In the genomic region with DNA sequence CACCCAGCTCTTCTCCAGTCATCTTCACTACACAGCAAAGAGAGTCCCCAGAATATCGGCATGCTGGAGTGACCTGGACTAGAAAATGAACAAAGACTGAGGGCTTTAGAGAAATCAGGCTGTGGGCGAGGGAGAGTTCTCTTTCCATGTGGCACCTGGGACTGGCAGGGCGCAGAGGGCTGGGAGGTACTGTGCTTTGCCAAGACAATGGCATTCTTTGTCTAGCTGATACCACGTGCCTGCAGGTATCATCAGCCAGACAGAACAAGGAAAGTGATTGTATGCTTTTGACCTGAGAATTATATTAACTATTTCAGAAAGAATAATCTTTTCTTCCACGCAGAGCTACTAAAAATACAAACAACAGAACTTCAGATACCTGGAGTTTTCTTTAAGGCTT, we compare ENCODE assay signal across 21 cellular contexts. TPM values are rescaled to one million over a fixed set of nuclear protein-coding genes. Genes with fewer than 3 reads are reported as not detected.
A peak's percentile ranks its signal among the peaks of the same experiment; 100 is the strongest.
DNase-seq lines count a peak whose midpoint lies in the region; ATAC-seq and TF ChIP-seq lines count a peak whose summit lies in the region.
"Had no signal": no experiment of that assay in that cellular context is flagged by ENCODE, and none has a peak within 500 bp of the region (broad histone marks: within the 10 kb centered on the region; RNA-seq: fewer than 3 reads in every experiment).

No MANE protein-coding gene starts in this region.

- H3K4me1 ChIP-seq in body of pancreas (peaks cover 5% of the 10 kb centered on the region), mucosa of descending colon (ENCODE audit: low read depth) (peaks cover 4% of the 10 kb centered on the region)
- H3K4me1 ChIP-seq: BE2C, SJCRH30 had no signal

- peak in 1 of 3 donors; percentile 24 for TF ChIP-seq POLR2A in body of pancreas (IDR thresholded peaks at IDR 0.05)

- intact Hi-C loops in body of pancreas (cut with DNase I): no loop called here
- intact Hi-C loops in mucosa of descending colon (cut with DNase I, micrococcal nuclease): no loop called here
- intact Hi-C loops in activated T-helper 2 cell treated with anti-CD3 and anti-CD28 coated beads, Interferon-gamma antibody, Interleukin-2, Interleukin-4, amounts not matched to agents 10 μg/mL and 5 μg/mL and 100 μg/mL, durations not matched to agents 14 hours and 24 hours and 36 hours (cut with micrococcal nuclease): no loop called here

- DNase-seq in COLO829 (ENCODE audit: low spot score) (peak; percentile 46), HT-29 (ENCODE audit: low spot score) (peak; percentile 65), body of pancreas (peak; percentile 29 to 52 (median 44)), mucosa of descending colon (peak in 2 of 3 donors; percentile 69 to 70), NOMO-1 treated with dmso at 0.1 percent for 144 hours (lab: John Stamatoyannopoulos, UW; ENCODE audit: unreplicated experiment) (no peak)
- DNase-seq in activated T-helper 2 cell treated with anti-CD3 and anti-CD28 coated beads, Interferon-gamma antibody, Interleukin-2, Interleukin-4, amounts not matched to agents 10 μg/mL and 5 μg/mL and 100 μg/mL, durations not matched to agents 14 hours and 24 hours and 36 hours (ENCODE audit: low spot score): no peak
- DNase-seq: BE2C; CD8-positive, alpha-beta T cell; KBM-7; NCI-H1436; NCI-H2029 treated with DMSO at 0.1 percent for 48 hours; NCI-H446; NCI-H82; SJCRH30; SW 1271 had no signal

- H3K4me3 ChIP-seq in body of pancreas (no peak overlapping the region), mucosa of descending colon (no peak overlapping the region)
- H3K4me3 ChIP-seq: GM23338, SJCRH30 had no signal

- H3K9me3 ChIP-seq in body of pancreas: no peaks in the 10 kb centered on the region
- H3K9me3 ChIP-seq in mucosa of descending colon: no peaks in the 10 kb centered on the region
- H3K9me3 ChIP-seq: BE2C, SJCRH30 had no signal

- H3K27me3 Mint-ChIP-seq in activated T-helper 2 cell treated with anti-CD3 and anti-CD28 coated beads, Interferon-gamma antibody, Interleukin-2, Interleukin-4, amounts not matched to agents 10 μg/mL and 5 μg/mL and 100 μg/mL, durations not matched to agents 14 hours and 24 hours and 36 hours (ENCODE audit: low read depth): no peaks in the 10 kb centered on the region

- H3K4me3 Mint-ChIP-seq in activated T-helper 2 cell treated with anti-CD3 and anti-CD28 coated beads, Interferon-gamma antibody, Interleukin-2, Interleukin-4, amounts not matched to agents 10 μg/mL and 5 μg/mL and 100 μg/mL, durations not matched to agents 14 hours and 24 hours and 36 hours (ENCODE audit: low read depth): no peak overlapping the region
- H3K4me3 Mint-ChIP-seq: CD8-positive, alpha-beta T cell; GM23338 had no signal

- H3K36me3 ChIP-seq in body of pancreas (replicated peaks in 1 of 2; ENCODE audit: insufficient read depth in 1 of 2, low read depth in 2 of 2) (peaks cover 0 to 5% of the 10 kb centered on the region in 2 donors), mucosa of descending colon (ENCODE audit: low read depth) (no peaks in the 10 kb centered on the region)

- no peaks in the 10 kb centered on the region for H3K9me3 Mint-ChIP-seq in activated T-helper 2 cell treated with anti-CD3 and anti-CD28 coated beads, Interferon-gamma antibody, Interleukin-2, Interleukin-4, amounts not matched to agents 10 μg/mL and 5 μg/mL and 100 μg/mL, durations not matched to agents 14 hours and 24 hours and 36 hours
- H3K9me3 Mint-ChIP-seq: CD8-positive, alpha-beta T cell; GM23338 had no signal

- peaks cover 51% of the 10 kb centered on the region for H3K36me3 Mint-ChIP-seq in activated T-helper 2 cell treated with anti-CD3 and anti-CD28 coated beads, Interferon-gamma antibody, Interleukin-2, Interleukin-4, amounts not matched to agents 10 μg/mL and 5 μg/mL and 100 μg/mL, durations not matched to agents 14 hours and 24 hours and 36 hours (ENCODE audit: low read depth)

- no peak for TF ChIP-seq CTCF in body of pancreas (IDR thresholded peaks at IDR 0.05)
- no peak for TF ChIP-seq CTCF in mucosa of descending colon (IDR thresholded peaks at IDR 0.05)

- WGBS in body of pancreas, 2 donors: 67 to 73% methylated on average over 4 to 5 of the region's 5 CpGs

- ATAC-seq in body of pancreas (peak; percentile 79), mucosa of descending colon (peak; percentile 88), HG03469 (IDR thresholded peaks at IDR 0.05; ENCODE audit: unreplicated experiment) (no peak), HG03378 (IDR thresholded peaks at IDR 0.05; ENCODE audit: unreplicated experiment) (no peak)
- ATAC-seq: CD8-positive, alpha-beta T cell; GM23338 had no signal

- H3K4me1 Mint-ChIP-seq in activated T-helper 2 cell treated with anti-CD3 and anti-CD28 coated beads, Interferon-gamma antibody, Interleukin-2, Interleukin-4, amounts not matched to agents 10 μg/mL and 5 μg/mL and 100 μg/mL, durations not matched to agents 14 hours and 24 hours and 36 hours (ENCODE audit: low read depth): no peaks in the 10 kb centered on the region
- H3K4me1 Mint-ChIP-seq: GM23338 had no signal

- no peak overlapping the region for H3K27ac Mint-ChIP-seq in activated T-helper 2 cell treated with anti-CD3 and anti-CD28 coated beads, Interferon-gamma antibody, Interleukin-2, Interleukin-4, amounts not matched to agents 10 μg/mL and 5 μg/mL and 100 μg/mL, durations not matched to agents 14 hours and 24 hours and 36 hours
- H3K27ac Mint-ChIP-seq: CD8-positive, alpha-beta T cell; GM23338 had no signal

- H3K27me3 ChIP-seq in body of pancreas: no peaks in the 10 kb centered on the region
- H3K27me3 ChIP-seq: BE2C, SJCRH30 had no signal

- peak overlapping the region; percentile 10 to 77 (median 61) for H3K27ac ChIP-seq in body of pancreas
- H3K27ac ChIP-seq: HL-60, SJCRH30 had no signal

RNA-seq across cellular contexts. Expression of a gene that starts 30.5 kb away (rescaled TPM):
- total RNA-seq in HT-29 (2014; rRNA removed; shearing (Covaris generic)): 15.1 and 19.2 TPM in 2 replicates
- total RNA-seq in body of pancreas (10 to 100 TPM in 1 of 2 donors, 1 to 10 TPM in 1; 8.6 to 15.6 TPM), mucosa of descending colon (10 to 100 TPM in 1 of 3 donors, 1 to 10 TPM in 2; 8.7 to 11.2 (median 9.5) TPM)
- 24.7 and 25.7 TPM in 2 replicates for total RNA-seq in activated T-helper 2 cell treated with anti-CD3 and anti-CD28 coated beads, Interferon-gamma antibody, Interleukin-2, Interleukin-4, amounts not matched to agents 10 μg/mL and 5 μg/mL and 100 μg/mL, durations not matched to agents 14 hours and 24 hours and 36 hours

RNA-seq across cellular contexts. Expression of a gene that starts 30.9 kb away (rescaled TPM):
- 24.5 and 26.3 TPM in 2 replicates for total RNA-seq in HT-29 (2014; rRNA removed; shearing (Covaris generic))
- total RNA-seq in body of pancreas: 1 to 10 TPM; 6.2 to 6.9 TPM
- total RNA-seq in mucosa of descending colon: 10 to 100 TPM; 10.5 to 16.6 (median 11.4) TPM
- total RNA-seq in activated T-helper 2 cell treated with anti-CD3 and anti-CD28 coated beads, Interferon-gamma antibody, Interleukin-2, Interleukin-4, amounts not matched to agents 10 μg/mL and 5 μg/mL and 100 μg/mL, durations not matched to agents 14 hours and 24 hours and 36 hours: 17.7 and 17.8 TPM in 2 replicates

RNA-seq across cellular contexts. Expression of a gene that starts 56.9 kb away (rescaled TPM):
- total RNA-seq in HT-29 (2014; rRNA removed; shearing (Covaris generic)): not detected in 2 replicates
- total RNA-seq in body of pancreas (not detected), mucosa of descending colon (not detected)
- total RNA-seq in activated T-helper 2 cell treated with anti-CD3 and anti-CD28 coated beads, Interferon-gamma antibody, Interleukin-2, Interleukin-4, amounts not matched to agents 10 μg/mL and 5 μg/mL and 100 μg/mL, durations not matched to agents 14 hours and 24 hours and 36 hours: not detected in 2 replicates
- total RNA-seq: CD8-positive, alpha-beta T cell; GM23338; M059J; RPMI7951; SJCRH30 had no signal

Comparison
In these comparisons a context has a peak if more than half of its experiments do, and no peak if none do; other contexts are left out.
1. DNase-seq: peak in COLO829 (single experiment), HT-29 (single experiment), body of pancreas (4 of 4) and mucosa of descending colon (2 of 3); none in NOMO-1 treated with dmso at 0.1 percent for 144 hours (single experiment) and activated T-helper 2 cell treated with anti-CD3 and anti-CD28 coated beads, Interferon-gamma antibody, Interleukin-2, Interleukin-4, amounts not matched to agents 10 μg/mL and 5 μg/mL and 100 μg/mL, durations not matched to agents 14 hours and 24 hours and 36 hours (single experiment).
2. ATAC-seq: peak in body of pancreas (single experiment) and mucosa of descending colon (single experiment); none in HG03469 (single experiment) and HG03378 (single experiment).